21 cellular contexts compared by ENCODE assay signal in the genomic region with DNA sequence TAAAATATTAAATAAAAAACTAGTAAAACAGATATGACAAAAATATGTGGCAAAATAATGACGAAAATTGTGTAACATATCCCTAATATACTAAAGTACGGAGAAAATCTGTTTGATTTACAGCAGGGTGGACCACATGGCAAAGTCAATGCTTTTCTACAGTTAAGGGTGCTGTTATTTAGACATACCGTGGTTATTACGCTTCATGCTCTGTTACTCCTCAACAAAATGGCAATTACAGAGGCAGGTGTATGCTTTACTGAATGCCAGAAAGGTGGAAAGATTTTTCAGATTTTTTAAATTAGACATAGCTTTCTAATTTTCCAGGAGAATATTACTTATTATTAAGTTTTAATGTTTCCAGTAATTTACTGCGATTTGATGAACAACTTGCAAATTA.
DNase-seq lines count a peak whose midpoint lies in the region; ATAC-seq and TF ChIP-seq lines count a peak whose summit lies in the region.
"Had no signal": no experiment of that assay in that cellular context is flagged by ENCODE, and none has a peak within 500 bp of the region (broad histone marks: within the 10 kb centered on the region; RNA-seq: fewer than 3 reads in every experiment).

No MANE protein-coding gene starts in this region.

- peak overlapping the region; percentile 82 for H3K27ac ChIP-seq in SJSA1
- H3K27ac ChIP-seq in PC-3 (ENCODE audit: low read length), result no peak overlapping the region
- H3K27ac ChIP-seq: Peyer's patch, SK-N-MC had no signal

- CTCF ChIA-PET in PC-3 (lab: Charles Lee), result interaction anchor here (0.6 kb wide), 1 partner anchor 219 kb away, joined by 3 read pairs; no protein-coding TSS in a partner anchor

- H3K27me3 ChIP-seq in SJSA1 (replicated peaks) (no peaks in the 10 kb centered on the region), PC-3 (ENCODE audit: low read length) (no peaks in the 10 kb centered on the region)
- H3K27me3 ChIP-seq: BE2C, Peyer's patch had no signal

- H3K4me2 ChIP-seq in PC-3 (ENCODE audit: low read length), result no peak overlapping the region

- no peak for TF ChIP-seq CTCF in PC-3 (conservative IDR thresholded peaks at IDR 0.05; ENCODE audit: low read depth, low read length)

- peak; percentile 71 for DNase-seq in NCI-H2107 treated with DMSO at 0.1 percent for 48 hours (lab: John Stamatoyannopoulos, UW; ENCODE audit: unreplicated experiment)
- no peak for DNase-seq in NCI-H2107 (lab: John Stamatoyannopoulos, UW)
- DNase-seq in NCI-H1694 (lab: John Stamatoyannopoulos, UW), result peak; percentile 45
- DNase-seq in SJSA1 (ENCODE audit: low read depth in 1 of 2, low spot score in 2 of 2), result no peak
- peak; percentile 31 for DNase-seq in renal cortical epithelial cell (ENCODE audit: low read depth)
- no peak for DNase-seq in PC-3
- no peak for DNase-seq in CD1c-positive myeloid dendritic cell (ENCODE audit: extremely low spot score)
- DNase-seq: 8988T; BE2C; Caco-2; CD4-positive, alpha-beta T cell; DMS153; KBM-7; NCI-H1105 treated with DMSO at 0.1 percent for 48 hours; NCI-H1930; NCI-H2227 treated with DMSO at 0.1 percent for 48 hours; NCI-H526; Peyer's patch; Right ventricle myocardium superior had no signal

- H3K9me3 ChIP-seq in SJSA1 (replicated peaks) (no peaks in the 10 kb centered on the region), PC-3 (ENCODE audit: low read length) (no peaks in the 10 kb centered on the region)
- H3K9me3 ChIP-seq: BE2C, Caco-2, Peyer's patch had no signal

- H3K4me1 ChIP-seq in SJSA1 (replicated peaks) (peaks cover 15% of the 10 kb centered on the region), PC-3 (ENCODE audit: insufficient read depth, low read length) (peaks cover 12% of the 10 kb centered on the region)
- H3K4me1 ChIP-seq: BE2C, Peyer's patch had no signal

- H2AFZ ChIP-seq in PC-3 (ENCODE audit: low read length), result no peak overlapping the region

- intact Hi-C loops in PC-3 (cut with micrococcal nuclease), result loop anchor here (10.0 kb wide), 1 partner anchor 180 kb away; no protein-coding TSS in a partner anchor

- ATAC-seq in GM21526 (IDR thresholded peaks at IDR 0.05; ENCODE audit: low FRiP score, unreplicated experiment), result no peak
- no peak for ATAC-seq in PC-3

- H3K4me3 ChIP-seq in SJSA1, result no peak overlapping the region
- H3K4me3 ChIP-seq in PC-3 (ENCODE audit: low read length), result no peak overlapping the region
- H3K4me3 ChIP-seq: Peyer's patch, SK-N-MC had no signal

- no peaks in the 10 kb centered on the region for H3F3A ChIP-seq in PC-3 (ENCODE audit: low read length, unreplicated experiment)

- H3K79me2 ChIP-seq in PC-3 (ENCODE audit: low read length), result no peaks in the 10 kb centered on the region

- H3K9ac ChIP-seq in PC-3 (ENCODE audit: low read length), result no peak overlapping the region

- H3K9me2 ChIP-seq in PC-3 (replicated peaks; ENCODE audit: low read length), result no peaks in the 10 kb centered on the region

- no TSS peak for BruUV-seq in PC-3 (replicated peaks; lab: Mats Ljungman, UMichigan)

- H3K36me3 ChIP-seq in SJSA1 (no peaks in the 10 kb centered on the region), PC-3 (ENCODE audit: low read depth, low read length) (no peaks in the 10 kb centered on the region)
- H3K36me3 ChIP-seq: BE2C, Peyer's patch had no signal

- POLR2A ChIA-PET in PC-3 (lab: Charles Lee; ENCODE audit: unreplicated experiment), result no interaction called here

- no peaks in the 10 kb centered on the region for H4K20me1 ChIP-seq in PC-3 (ENCODE audit: low read length)

Comparison
In these comparisons a context has a peak if more than half of its experiments do, and no peak if none do; other contexts are left out.
1. DNase-seq: peak in NCI-H2107 treated with DMSO at 0.1 percent for 48 hours (single experiment), NCI-H1694 (single experiment) and renal cortical epithelial cell (single experiment); none in NCI-H2107 (single experiment), SJSA1 (0 of 2), PC-3 (single experiment) and CD1c-positive myeloid dendritic cell (single experiment).